In genomic region chr19:4326215-4326836, GRCh38 we compare ENCODE assay signal across 1 cellular context.
TF ChIP-seq lines count a peak whose summit lies in the region.

No MANE protein-coding gene starts in this region.

TF ChIP-seq in H1, 55 proteins besides CTCF, POLR2A, EP300 and RAD21:
- TF ChIP-seq MAX (IDR thresholded peaks at IDR 0.05) = no peak
- no peak for TF ChIP-seq EGR1 (IDR thresholded peaks at IDR 0.05; ENCODE audit: borderline replicate concordance, low read depth, low read length)
- TF ChIP-seq TCF12 (IDR thresholded peaks at IDR 0.05; ENCODE audit: low read depth, low read length) = no peak
- TF ChIP-seq TAF1 (IDR thresholded peaks at IDR 0.05; ENCODE audit: low read depth, low read length) = no peak
TF ChIP-seq in H1: peak in this region for 0.
